9 cellular contexts compared by ENCODE assay signal in the genomic region with DNA sequence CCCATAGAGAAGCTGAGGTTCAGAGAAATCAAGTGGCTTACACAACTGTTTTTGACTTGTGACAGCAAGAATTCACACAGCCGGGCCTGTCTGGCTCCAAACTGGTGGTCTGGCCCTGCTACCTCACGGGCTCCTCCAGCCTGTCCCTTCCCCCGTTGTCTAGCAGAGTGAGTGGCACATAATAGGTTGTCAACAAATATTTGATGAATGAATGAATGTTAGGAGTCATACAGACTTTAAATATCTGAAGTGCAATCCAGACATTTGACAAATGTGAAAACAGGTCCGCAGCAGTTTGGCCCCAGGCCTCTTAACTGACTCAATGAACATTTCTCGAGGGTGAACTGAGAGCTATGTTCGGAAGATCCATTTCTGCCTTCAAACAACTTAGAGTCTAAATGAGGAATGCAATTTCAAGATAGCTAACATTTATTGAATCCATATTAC. TPM values are rescaled to one million over a fixed set of nuclear protein-coding genes. Genes with fewer than 3 reads are reported as not detected.
DNase-seq lines count a peak whose midpoint lies in the region; ATAC-seq and TF ChIP-seq lines count a peak whose summit lies in the region.
"Had no signal": no experiment of that assay in that cellular context is flagged by ENCODE, and none has a peak within 500 bp of the region (broad histone marks: within the 10 kb centered on the region; RNA-seq: fewer than 3 reads in every experiment).

No MANE protein-coding gene starts in this region.

- no peak overlapping the region; the same call in 1 of the 2 replicates for H3K4me3 ChIP-seq in BLaER1
- peak overlapping the region; percentile 87 to 90 for H3K4me3 ChIP-seq in HCT116 (replicated peaks in 1 of 2; ENCODE audit: low read depth in 1 of 2, low read length in 2 of 2)
- H3K4me3 ChIP-seq in mammary epithelial cell (replicated peaks in 1 of 3; ENCODE audit: insufficient read depth in 1 of 3, low read depth in 2 of 3, low read length in 3 of 3): peak overlapping the region in 1 of 3 experiments; percentile 32

- H3K27me3 ChIP-seq in BLaER1: 0 out of 2 replicates have a peak, but pooled peaks cover under 1% of the 10 kb centered on the region
- H3K27me3 ChIP-seq in HCT116 (ENCODE audit: insufficient read depth, low read length): no peaks in the 10 kb centered on the region
- H3K27me3 ChIP-seq in mammary epithelial cell (ENCODE audit: insufficient read depth, low read length): no peaks in the 10 kb centered on the region
- H3K27me3 ChIP-seq: pancreas had no signal

- dilution Hi-C loops in mammary epithelial cell (cut with HindIII; ENCODE audit: low sequenced_read_pairs): no loop called here

- in situ Hi-C loops in mammary epithelial cell (cut with MboI; ENCODE audit: low sequenced_read_pairs in 2 of 2) (loop anchor here (5.0 to 10.0 kb wide), 4 partner anchors 91 to 316 kb away; a partner anchor contains a TSS), G401 (cut with HindIII; ENCODE audit: low sequenced_read_pairs) (no loop called here)

- POLR2A ChIA-PET in HCT116 (lab: Charles Lee): interaction anchor here (0.8 to 1.2 kb wide), 2 partner anchors 314 to 316 kb away, joined by 3 to 5 read pairs; no protein-coding TSS in a partner anchor

- no peak for TF ChIP-seq POLR2A in HCT116 (IDR thresholded peaks at IDR 0.05; ENCODE audit: borderline replicate concordance, extremely low read depth, insufficient read depth, insufficient read length)

- peaks cover 31% of the 10 kb centered on the region for H3K4me1 Mint-ChIP-seq in nephron

- peaks cover 39% of the 10 kb centered on the region for H3K27me3 Mint-ChIP-seq in nephron (ENCODE audit: low read depth)

- H3K79me2 ChIP-seq in HCT116 (ENCODE audit: insufficient read depth, low read length) (peaks cover 37% of the 10 kb centered on the region), mammary epithelial cell (ENCODE audit: insufficient read depth, low read length) (peaks cover 37% of the 10 kb centered on the region)

- peak overlapping the region; percentile 51 to 89 (median 85) for H3K27ac Mint-ChIP-seq in nephron

- peak overlapping the region; percentile 97 for H3K4me2 ChIP-seq in BLaER1
- peak overlapping the region; percentile 93 for H3K4me2 ChIP-seq in HCT116 (ENCODE audit: low read length)
- H3K4me2 ChIP-seq in mammary epithelial cell (ENCODE audit: insufficient read depth, low read depth, low read length): peak overlapping the region; percentile 74

- H3K9ac ChIP-seq in BLaER1 (peak overlapping the region; percentile 90; the same call in 1 of the 2 replicates), HCT116 (ENCODE audit: low read length) (peak overlapping the region; percentile 90; the same call in 1 of the 2 replicates), mammary epithelial cell (ENCODE audit: insufficient read depth, low read length) (peak overlapping the region; percentile 52)

- intact Hi-C loops in HCT116 (cut with micrococcal nuclease) (loop anchor here (10.0 kb wide), 1 partner anchor 183 kb away; no protein-coding TSS in a partner anchor), mammary epithelial cell (cut with micrococcal nuclease) (no loop called here)

- H3K9me3 ChIP-seq in BLaER1 (no peaks in the 10 kb centered on the region), HCT116 (ENCODE audit: control insufficient read depth in 1 of 2, insufficient read depth in 1 of 2, low read depth in 1 of 2, low read length in 2 of 2) (no peaks in the 10 kb centered on the region), mammary epithelial cell (replicated peaks; ENCODE audit: insufficient read depth, low read length) (no peaks in the 10 kb centered on the region)
- H3K9me3 ChIP-seq: pancreas had no signal

- TF ChIP-seq RAD21 in HCT116 (IDR thresholded peaks at IDR 0.05; ENCODE audit: low read depth): no peak

- no peaks in the 10 kb centered on the region for H3K9me3 Mint-ChIP-seq in nephron

- ATAC-seq in HCT116 (no peak), HG03442 (IDR thresholded peaks at IDR 0.05; ENCODE audit: unreplicated experiment) (no peak)

- H3K36me3 Mint-ChIP-seq in nephron (ENCODE audit: low read depth): peaks cover 7% of the 10 kb centered on the region

- DNase-seq in HCT116 (ENCODE audit: low read depth, low spot score) (no peak), mammary epithelial cell (no peak), HPDE6-E6E7 (ENCODE audit: extremely low spot score) (no peak), G401 (ENCODE audit: low spot score) (no peak), NK-92 (lab: John Stamatoyannopoulos, UW; ENCODE audit: unreplicated experiment) (no peak)

- no TSS peak for BruUV-seq in HCT116 (replicated peaks; lab: Mats Ljungman, UMichigan)
- no TSS peak for BruUV-seq in mammary epithelial cell (replicated peaks; lab: Mats Ljungman, UMichigan)

- TF ChIP-seq CTCF in HCT116 (IDR thresholded peaks at IDR 0.05 in 2 of 3, conservative IDR thresholded peaks at IDR 0.05 in 1 of 3; ENCODE audit: borderline replicate concordance in 1 of 3, insufficient read depth in 1 of 3, low read depth in 2 of 3, low read length in 2 of 3): no peak
- TF ChIP-seq CTCF in mammary epithelial cell (conservative IDR thresholded peaks at IDR 0.05 in 1 of 2, IDR thresholded peaks at IDR 0.05 in 1 of 2; ENCODE audit: extremely low read depth in 1 of 2, insufficient read depth in 1 of 2, low read depth in 1 of 2, low read length in 2 of 2): no peak
- no peak for TF ChIP-seq CTCF in nephron (IDR thresholded peaks at IDR 0.05; ENCODE audit: unreplicated experiment in 3 of 3)

- H3K36me3 ChIP-seq in BLaER1 (peaks cover 3% of the 10 kb centered on the region; the same call in 1 of the 2 replicates), HCT116 (ENCODE audit: control insufficient read depth in 1 of 2, insufficient read depth in 2 of 2, low read length in 2 of 2) (0 out of 4 replicates have a peak, but pooled peaks cover 0 to 2% of the 10 kb centered on the region in 2 experiments), mammary epithelial cell (ENCODE audit: insufficient read depth, low read length) (peaks cover 6% of the 10 kb centered on the region)
- H3K36me3 ChIP-seq: pancreas had no signal

- 80% methylated on average over 6 of the region's 6 CpGs for WGBS in mammary epithelial cell (ENCODE audit: low coverage, missing lambda C conversion rate)

- H4K20me1 ChIP-seq in BLaER1 (no peaks in the 10 kb centered on the region), HCT116 (ENCODE audit: insufficient read depth) (no peaks in the 10 kb centered on the region), mammary epithelial cell (ENCODE audit: insufficient read depth, low read length) (no peaks in the 10 kb centered on the region)

- peak overlapping the region; percentile 85 to 93 (median 89) for H3K4me3 Mint-ChIP-seq in nephron

- CTCF ChIA-PET in HCT116 (lab: Charles Lee): interaction anchor here (1.0 to 2.9 kb wide), 6 partner anchors 8 to 339 kb away, joined by 3 to 16 read pairs (median 4); a partner anchor contains a TSS
- CTCF ChIA-PET in mammary epithelial cell (lab: Charles Lee; ENCODE audit: low non-redundant PET): interaction anchor here (0.6 to 0.7 kb wide), 3 partner anchors 206 to 262 kb away, joined by 5 to 13 read pairs (median 7); no protein-coding TSS in a partner anchor

- RAD21 ChIA-PET in HCT116 (lab: Charles Lee; ENCODE audit: low non-redundant PET in 1 of 2, low total read pairs in 2 of 2, uncharacterized antibody in 2 of 2, unreplicated experiment in 2 of 2): no interaction called here

- H3K4me1 ChIP-seq in BLaER1 (peaks cover 54% of the 10 kb centered on the region), HCT116 (ENCODE audit: control insufficient read depth in 1 of 2, insufficient read depth in 2 of 2, low read length in 2 of 2) (peaks cover 23 to 35% of the 10 kb centered on the region in 2 experiments), mammary epithelial cell (ENCODE audit: insufficient read depth, low read length) (peaks cover 34% of the 10 kb centered on the region)

- H3K9me2 ChIP-seq in HCT116 (ENCODE audit: insufficient read depth): no peaks in the 10 kb centered on the region

- H3K27ac ChIP-seq in BLaER1 (no peak overlapping the region), HCT116 (ENCODE audit: low read depth, low read length) (peak overlapping the region; percentile 77), mammary epithelial cell (ENCODE audit: insufficient read depth, low read depth, low read length) (no peak overlapping the region)

- H2AFZ ChIP-seq in HCT116 (ENCODE audit: low read depth, low read length, poor library complexity, severe bottlenecking) (no peak overlapping the region), mammary epithelial cell (ENCODE audit: low read depth, low read length) (peak overlapping the region; percentile 83)

TF ChIP-seq in HCT116, 20 proteins besides CTCF, POLR2A, EP300 and RAD21:
- TF ChIP-seq ZNF274 (IDR thresholded peaks at IDR 0.05; ENCODE audit: low read depth, low read length): no peak
- TF ChIP-seq POLR2AphosphoS5 (IDR thresholded peaks at IDR 0.05; ENCODE audit: low read depth, low read length): no peak
- no peak for TF ChIP-seq SIN3A (IDR thresholded peaks at IDR 0.05; ENCODE audit: low read depth)
- TF ChIP-seq JUND (IDR thresholded peaks at IDR 0.05): no peak
- no peak for TF ChIP-seq EZH2phosphoT487 (IDR thresholded peaks at IDR 0.05; ENCODE audit: borderline replicate concordance)

RNA-seq across cellular contexts. Expression of a gene that starts 1.1 kb away (rescaled TPM):
- total RNA-seq in HCT116 (2021; ENCODE audit: unreplicated experiment): 154 TPM
- 306 and 377 TPM in 2 replicates for polyA plus RNA-seq in HCT116 (2012)
- 100 to 1,000 TPM; 383 to 495 TPM for total RNA-seq in mammary epithelial cell
- polyA plus RNA-seq in mammary epithelial cell: 1,160 TPM
- polyA minus RNA-seq in mammary epithelial cell: 644 TPM
- 381 and 425 TPM in 2 replicates for total RNA-seq in G401 (2014; rRNA removed; shearing (Covaris generic))

RNA-seq across cellular contexts. Expression of a gene that starts 7.1 kb away (rescaled TPM):
- total RNA-seq in HCT116 (2021; ENCODE audit: unreplicated experiment) (7.5 TPM), mammary epithelial cell (1 to 10 TPM; 6.2 to 9.4 TPM)
- polyA plus RNA-seq in HCT116 (2012): 8.6 and 9.0 TPM in 2 replicates
- polyA plus RNA-seq in mammary epithelial cell: 6.2 TPM
- 5.6 TPM for polyA minus RNA-seq in mammary epithelial cell
- 10.1 and 13.2 TPM in 2 replicates for total RNA-seq in G401 (2014; rRNA removed; shearing (Covaris generic))

RNA-seq across cellular contexts. Expression of a gene that starts 33.6 kb away (rescaled TPM):
- total RNA-seq in HCT116 (2021; ENCODE audit: unreplicated experiment) (109 TPM), mammary epithelial cell (10 to 100 TPM; 52.2 to 76.0 TPM)
- 111 and 121 TPM in 2 replicates for polyA plus RNA-seq in HCT116 (2012)
- polyA plus RNA-seq in mammary epithelial cell: 65.2 TPM
- polyA minus RNA-seq in mammary epithelial cell: 81.0 TPM
- total RNA-seq in G401 (2014; rRNA removed; shearing (Covaris generic)): 61.1 and 73.7 TPM in 2 replicates
